1 cellular context compared by ENCODE assay signal in the genomic region with DNA sequence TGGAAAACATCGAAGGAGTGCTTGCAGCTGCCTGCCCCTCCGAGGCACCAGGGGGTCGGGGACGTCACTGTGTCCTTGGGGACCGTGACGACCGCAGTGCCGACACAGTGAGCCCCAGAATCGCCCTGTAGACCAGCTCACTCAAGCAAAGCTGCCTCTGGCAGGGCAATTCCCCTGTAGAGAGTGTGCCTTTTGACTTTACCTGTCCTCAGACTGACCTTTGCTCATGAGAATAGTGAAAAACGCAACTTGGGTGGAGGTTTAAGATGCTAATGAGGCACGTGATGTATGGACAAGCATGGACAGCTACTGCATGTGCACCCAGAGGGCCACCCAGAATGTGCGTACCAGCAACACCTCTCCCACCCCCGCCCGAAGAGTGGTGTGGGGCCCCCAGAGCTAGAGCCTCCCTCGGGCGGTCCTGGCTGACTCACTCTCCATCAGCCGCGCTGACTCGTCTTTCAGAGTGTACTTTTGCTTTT.
A peak's percentile ranks its signal among the peaks of the same experiment; 100 is the strongest.
TF ChIP-seq lines count a peak whose summit lies in the region.

No MANE protein-coding gene starts in this region.

TF ChIP-seq in GM12878, 131 proteins besides CTCF, POLR2A, EP300 and RAD21 (continued from another document):
- TF ChIP-seq, protein P1, sequence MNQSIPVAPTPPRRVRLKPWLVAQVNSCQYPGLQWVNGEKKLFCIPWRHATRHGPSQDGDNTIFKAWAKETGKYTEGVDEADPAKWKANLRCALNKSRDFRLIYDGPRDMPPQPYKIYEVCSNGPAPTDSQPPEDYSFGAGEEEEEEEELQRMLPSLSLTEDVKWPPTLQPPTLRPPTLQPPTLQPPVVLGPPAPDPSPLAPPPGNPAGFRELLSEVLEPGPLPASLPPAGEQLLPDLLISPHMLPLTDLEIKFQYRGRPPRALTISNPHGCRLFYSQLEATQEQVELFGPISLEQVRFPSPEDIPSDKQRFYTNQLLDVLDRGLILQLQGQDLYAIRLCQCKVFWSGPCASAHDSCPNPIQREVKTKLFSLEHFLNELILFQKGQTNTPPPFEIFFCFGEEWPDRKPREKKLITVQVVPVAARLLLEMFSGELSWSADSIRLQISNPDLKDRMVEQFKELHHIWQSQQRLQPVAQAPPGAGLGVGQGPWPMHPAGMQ (IDR thresholded peaks at IDR 0.05; ENCODE audit: borderline replicate concordance): no peak
- TF ChIP-seq ZBED1 (IDR thresholded peaks at IDR 0.05; ENCODE audit: borderline replicate concordance) (no peak), CHD1 (IDR thresholded peaks at IDR 0.05; ENCODE audit: low read depth, low read length) (no peak), ZNF622 (IDR thresholded peaks at IDR 0.05) (no peak), HDAC2 (IDR thresholded peaks at IDR 0.05) (no peak), GATAD2B (conservative IDR thresholded peaks at IDR 0.05; ENCODE audit: low read depth) (peak; percentile 59; the same call in 1 of the 2 replicates), ZNF217 (IDR thresholded peaks at IDR 0.05) (no peak), ETV6 (conservative IDR thresholded peaks at IDR 0.05 in 1 of 2, IDR thresholded peaks at IDR 0.05 in 1 of 2; ENCODE audit: borderline replicate concordance in 1 of 2, low read depth in 1 of 2) (no peak), BRCA1 (IDR thresholded peaks at IDR 0.05; ENCODE audit: low read depth, low read length) (no peak), POU2F2 (IDR thresholded peaks at IDR 0.05; ENCODE audit: borderline replicate concordance, low read depth, low read length) (no peak), YY1 (IDR thresholded peaks at IDR 0.05; ENCODE audit: low read depth, low read length) (no peak), MYB (IDR thresholded peaks at IDR 0.05; ENCODE audit: borderline replicate concordance, low read depth, low read length) (no peak), SREBF2 (IDR thresholded peaks at IDR 0.05; ENCODE audit: low read length) (no peak), SIN3A (IDR thresholded peaks at IDR 0.05; ENCODE audit: low read depth, low read length) (no peak), JUNB (IDR thresholded peaks at IDR 0.05) (no peak), NBN (IDR thresholded peaks at IDR 0.05) (peak; percentile 61), EGR1 (IDR thresholded peaks at IDR 0.05; ENCODE audit: borderline replicate concordance in 1 of 2, low read depth in 2 of 2, low read length in 2 of 2) (peak in 1 of 2 experiments; percentile 37; a peak in 1 of 3 replicates), PML (IDR thresholded peaks at IDR 0.05; ENCODE audit: low read length) (no peak), CBX5 (IDR thresholded peaks at IDR 0.05; ENCODE audit: low read depth) (no peak), MTA3 (IDR thresholded peaks at IDR 0.05; ENCODE audit: borderline replicate concordance, low read length) (no peak), CBX3 (IDR thresholded peaks at IDR 0.05; ENCODE audit: borderline replicate concordance, low read depth) (no peak), CHD2 (IDR thresholded peaks at IDR 0.05; ENCODE audit: borderline replicate concordance, low read depth, low read length) (no peak), DPF2 (IDR thresholded peaks at IDR 0.05) (no peak), ASH2L (IDR thresholded peaks at IDR 0.05; ENCODE audit: borderline replicate concordance, low read depth) (no peak), ESRRA (IDR thresholded peaks at IDR 0.05; ENCODE audit: low read length) (peak; percentile 34; the same call in 1 of the 2 replicates), NRF1 (conservative IDR thresholded peaks at IDR 0.05; ENCODE audit: low read depth, low read length) (no peak), TCF7 (IDR thresholded peaks at IDR 0.05; ENCODE audit: borderline replicate concordance) (no peak), MXI1 (IDR thresholded peaks at IDR 0.05; ENCODE audit: low read depth, low read length) (no peak), CHD4 (IDR thresholded peaks at IDR 0.05) (no peak), CREB1 (IDR thresholded peaks at IDR 0.05; ENCODE audit: low read depth) (no peak), TCF3 (IDR thresholded peaks at IDR 0.05; ENCODE audit: borderline replicate concordance, insufficient read depth, low read depth, low read length) (no peak), BCL11A (IDR thresholded peaks at IDR 0.05; ENCODE audit: low read depth, low read length) (0 out of 2 replicates have a peak, but pooled peaks have one; percentile 15), IKZF2 (IDR thresholded peaks at IDR 0.05) (peak in 1 of 2 experiments; percentile 18; a peak in 1 of 4 replicates), SMAD1 (IDR thresholded peaks at IDR 0.05; ENCODE audit: low read depth, partially characterized antibody) (no peak), MEF2B (IDR thresholded peaks at IDR 0.05; ENCODE audit: partially characterized antibody, poor library complexity, severe bottlenecking) (peak; percentile 78), SUZ12 (IDR thresholded peaks at IDR 0.05; ENCODE audit: unreplicated experiment) (no peak), SMARCA5 (IDR thresholded peaks at IDR 0.05) (no peak)
- TF ChIP-seq, protein P2, sequence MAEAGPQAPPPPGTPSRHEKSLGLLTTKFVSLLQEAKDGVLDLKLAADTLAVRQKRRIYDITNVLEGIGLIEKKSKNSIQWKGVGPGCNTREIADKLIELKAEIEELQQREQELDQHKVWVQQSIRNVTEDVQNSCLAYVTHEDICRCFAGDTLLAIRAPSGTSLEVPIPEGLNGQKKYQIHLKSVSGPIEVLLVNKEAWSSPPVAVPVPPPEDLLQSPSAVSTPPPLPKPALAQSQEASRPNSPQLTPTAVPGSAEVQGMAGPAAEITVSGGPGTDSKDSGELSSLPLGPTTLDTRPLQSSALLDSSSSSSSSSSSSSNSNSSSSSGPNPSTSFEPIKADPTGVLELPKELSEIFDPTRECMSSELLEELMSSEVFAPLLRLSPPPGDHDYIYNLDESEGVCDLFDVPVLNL (IDR thresholded peaks at IDR 0.05; ENCODE audit: low read depth, low read length): no peak
- TF ChIP-seq, protein P3, sequence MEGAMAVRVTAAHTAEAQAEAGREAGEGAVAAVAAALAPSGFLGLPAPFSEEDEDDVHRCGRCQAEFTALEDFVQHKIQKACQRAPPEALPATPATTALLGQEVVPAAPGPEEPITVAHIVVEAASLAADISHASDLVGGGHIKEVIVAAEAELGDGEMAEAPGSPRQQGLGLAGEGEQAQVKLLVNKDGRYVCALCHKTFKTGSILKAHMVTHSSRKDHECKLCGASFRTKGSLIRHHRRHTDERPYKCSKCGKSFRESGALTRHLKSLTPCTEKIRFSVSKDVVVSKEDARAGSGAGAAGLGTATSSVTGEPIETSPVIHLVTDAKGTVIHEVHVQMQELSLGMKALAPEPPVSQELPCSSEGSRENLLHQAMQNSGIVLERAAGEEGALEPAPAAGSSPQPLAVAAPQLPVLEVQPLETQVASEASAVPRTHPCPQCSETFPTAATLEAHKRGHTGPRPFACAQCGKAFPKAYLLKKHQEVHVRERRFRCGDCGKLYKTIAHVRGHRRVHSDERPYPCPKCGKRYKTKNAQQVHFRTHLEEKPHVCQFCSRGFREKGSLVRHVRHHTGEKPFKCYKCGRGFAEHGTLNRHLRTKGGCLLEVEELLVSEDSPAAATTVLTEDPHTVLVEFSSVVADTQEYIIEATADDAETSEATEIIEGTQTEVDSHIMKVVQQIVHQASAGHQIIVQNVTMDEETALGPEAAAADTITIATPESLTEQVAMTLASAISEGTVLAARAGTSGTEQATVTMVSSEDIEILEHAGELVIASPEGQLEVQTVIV (IDR thresholded peaks at IDR 0.05; ENCODE audit: borderline replicate concordance, partially characterized antibody): no peak
- TF ChIP-seq, protein P4, sequence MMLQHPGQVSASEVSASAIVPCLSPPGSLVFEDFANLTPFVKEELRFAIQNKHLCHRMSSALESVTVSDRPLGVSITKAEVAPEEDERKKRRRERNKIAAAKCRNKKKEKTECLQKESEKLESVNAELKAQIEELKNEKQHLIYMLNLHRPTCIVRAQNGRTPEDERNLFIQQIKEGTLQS (IDR thresholded peaks at IDR 0.05; ENCODE audit: borderline replicate concordance, extremely low read depth, low read depth, low read length): no peak
- TF ChIP-seq, protein P5, sequence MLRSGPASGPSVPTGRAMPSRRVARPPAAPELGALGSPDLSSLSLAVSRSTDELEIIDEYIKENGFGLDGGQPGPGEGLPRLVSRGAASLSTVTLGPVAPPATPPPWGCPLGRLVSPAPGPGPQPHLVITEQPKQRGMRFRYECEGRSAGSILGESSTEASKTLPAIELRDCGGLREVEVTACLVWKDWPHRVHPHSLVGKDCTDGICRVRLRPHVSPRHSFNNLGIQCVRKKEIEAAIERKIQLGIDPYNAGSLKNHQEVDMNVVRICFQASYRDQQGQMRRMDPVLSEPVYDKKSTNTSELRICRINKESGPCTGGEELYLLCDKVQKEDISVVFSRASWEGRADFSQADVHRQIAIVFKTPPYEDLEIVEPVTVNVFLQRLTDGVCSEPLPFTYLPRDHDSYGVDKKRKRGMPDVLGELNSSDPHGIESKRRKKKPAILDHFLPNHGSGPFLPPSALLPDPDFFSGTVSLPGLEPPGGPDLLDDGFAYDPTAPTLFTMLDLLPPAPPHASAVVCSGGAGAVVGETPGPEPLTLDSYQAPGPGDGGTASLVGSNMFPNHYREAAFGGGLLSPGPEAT (IDR thresholded peaks at IDR 0.05; ENCODE audit: low read depth): no peak
- TF ChIP-seq, protein P6, sequence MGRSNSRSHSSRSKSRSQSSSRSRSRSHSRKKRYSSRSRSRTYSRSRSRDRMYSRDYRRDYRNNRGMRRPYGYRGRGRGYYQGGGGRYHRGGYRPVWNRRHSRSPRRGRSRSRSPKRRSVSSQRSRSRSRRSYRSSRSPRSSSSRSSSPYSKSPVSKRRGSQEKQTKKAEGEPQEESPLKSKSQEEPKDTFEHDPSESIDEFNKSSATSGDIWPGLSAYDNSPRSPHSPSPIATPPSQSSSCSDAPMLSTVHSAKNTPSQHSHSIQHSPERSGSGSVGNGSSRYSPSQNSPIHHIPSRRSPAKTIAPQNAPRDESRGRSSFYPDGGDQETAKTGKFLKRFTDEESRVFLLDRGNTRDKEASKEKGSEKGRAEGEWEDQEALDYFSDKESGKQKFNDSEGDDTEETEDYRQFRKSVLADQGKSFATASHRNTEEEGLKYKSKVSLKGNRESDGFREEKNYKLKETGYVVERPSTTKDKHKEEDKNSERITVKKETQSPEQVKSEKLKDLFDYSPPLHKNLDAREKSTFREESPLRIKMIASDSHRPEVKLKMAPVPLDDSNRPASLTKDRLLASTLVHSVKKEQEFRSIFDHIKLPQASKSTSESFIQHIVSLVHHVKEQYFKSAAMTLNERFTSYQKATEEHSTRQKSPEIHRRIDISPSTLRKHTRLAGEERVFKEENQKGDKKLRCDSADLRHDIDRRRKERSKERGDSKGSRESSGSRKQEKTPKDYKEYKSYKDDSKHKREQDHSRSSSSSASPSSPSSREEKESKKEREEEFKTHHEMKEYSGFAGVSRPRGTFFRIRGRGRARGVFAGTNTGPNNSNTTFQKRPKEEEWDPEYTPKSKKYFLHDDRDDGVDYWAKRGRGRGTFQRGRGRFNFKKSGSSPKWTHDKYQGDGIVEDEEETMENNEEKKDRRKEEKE (IDR thresholded peaks at IDR 0.05): no peak
- TF ChIP-seq, protein P7, sequence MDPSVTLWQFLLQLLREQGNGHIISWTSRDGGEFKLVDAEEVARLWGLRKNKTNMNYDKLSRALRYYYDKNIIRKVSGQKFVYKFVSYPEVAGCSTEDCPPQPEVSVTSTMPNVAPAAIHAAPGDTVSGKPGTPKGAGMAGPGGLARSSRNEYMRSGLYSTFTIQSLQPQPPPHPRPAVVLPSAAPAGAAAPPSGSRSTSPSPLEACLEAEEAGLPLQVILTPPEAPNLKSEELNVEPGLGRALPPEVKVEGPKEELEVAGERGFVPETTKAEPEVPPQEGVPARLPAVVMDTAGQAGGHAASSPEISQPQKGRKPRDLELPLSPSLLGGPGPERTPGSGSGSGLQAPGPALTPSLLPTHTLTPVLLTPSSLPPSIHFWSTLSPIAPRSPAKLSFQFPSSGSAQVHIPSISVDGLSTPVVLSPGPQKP (IDR thresholded peaks at IDR 0.05; ENCODE audit: low read depth, low read length): no peak
